ENCODE assay signal across 18 cellular contexts in the genomic region with DNA sequence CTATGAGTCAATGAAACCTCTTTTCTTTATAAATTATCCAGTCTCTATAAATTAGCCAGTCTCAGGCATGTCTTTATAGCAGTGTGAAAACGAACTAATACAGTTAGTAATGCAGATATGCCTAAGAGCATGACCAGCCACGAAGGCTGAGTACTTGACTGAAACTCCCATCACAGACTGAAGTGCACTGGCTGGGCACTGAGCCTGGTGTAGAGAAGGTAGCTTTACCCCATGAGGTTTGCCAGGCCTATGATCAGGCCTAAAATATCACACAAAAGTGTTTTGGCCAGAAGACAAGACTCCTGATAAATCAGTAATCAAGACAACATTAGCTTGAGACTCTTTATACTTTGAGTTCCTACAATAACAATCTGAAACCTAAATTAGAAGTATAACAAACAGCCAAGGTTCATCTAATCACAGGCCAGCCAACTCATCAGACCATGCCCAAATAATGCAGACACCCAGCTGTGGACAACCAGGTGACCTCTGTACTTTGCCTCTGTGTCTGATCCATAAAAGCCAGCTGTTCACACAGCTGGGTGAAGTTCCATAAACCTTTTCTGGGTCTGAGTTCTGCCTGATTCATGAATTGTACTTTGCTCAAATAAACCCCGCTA.
"Had no signal": no experiment of that assay in that cellular context is flagged by ENCODE, and none has a peak within 500 bp of the region (broad histone marks: within the 10 kb centered on the region; RNA-seq: fewer than 3 reads in every experiment).

No MANE protein-coding gene starts in this region.

- H3K27me3 ChIP-seq: breast epithelium had no signal

- H3K36me3 ChIP-seq: breast epithelium, prostate gland, thoracic aorta had no signal

- H3K4me1 ChIP-seq: breast epithelium, prostate gland had no signal

- H3K27ac ChIP-seq: breast epithelium, prostate gland, thoracic aorta had no signal

- DNase-seq: activated CD4-positive, alpha-beta T cell treated with anti-CD3 and anti-CD28 coated beads for 1 hour; activated CD4-positive, alpha-beta T cell treated with anti-CD3 and anti-CD28 coated beads, Interleukin-2, amount 50 U/mL, for 4 hours; activated naive CD4-positive, alpha-beta T cell treated with anti-CD3 and anti-CD28 coated beads for 36 hours; activated naive CD8-positive, alpha-beta T cell treated with anti-CD3 and anti-CD28 coated beads, Interleukin-2, amount 50 U/mL, for 24 hours; aorta; dermis blood vessel endothelial cell; effector memory CD8-positive, alpha-beta T cell; foreskin melanocyte; head of caudate nucleus; islet precursor cell; stimulated activated CD4-positive, alpha-beta T cell treated with anti-CD3 and anti-CD28 coated beads, Interleukin-12 subunit alpha, Interleukin-12 subunit beta, amount 100 ng/mL, for 4 hours; stimulated activated CD4-positive, alpha-beta T cell treated with anti-CD3 and anti-CD28 coated beads, Interleukin-2, amount 100 ng/mL, for 24 hours; T-cell; T-helper 9 cell had no signal

- ATAC-seq: activated naive CD8-positive, alpha-beta T cell treated with anti-CD3 and anti-CD28 coated beads, Interleukin-2, amount 50 U/mL, for 24 hours; effector memory CD8-positive, alpha-beta T cell; natural killer cell treated with Interleukin-12 subunit alpha and Interleukin-12 subunit beta and Interleukin-15 and Interleukin-18, amount 100 ng/mL, for 72 hours; T-cell had no signal

- H3K9me3 ChIP-seq: breast epithelium, prostate gland, thoracic aorta had no signal

- H3K4me3 ChIP-seq: breast epithelium, prostate gland, thoracic aorta had no signal
